15 cellular contexts compared by ENCODE assay signal in genomic region chr2:162688403-162688802, GRCh38.
DNase-seq lines count a peak whose midpoint lies in the region; ATAC-seq and TF ChIP-seq lines count a peak whose summit lies in the region.
"Had no signal": no experiment of that assay in that cellular context is flagged by ENCODE, and none has a peak within 500 bp of the region (broad histone marks: within the 10 kb centered on the region; RNA-seq: fewer than 3 reads in every experiment).

No MANE protein-coding gene starts in this region.

- H3K27me3 Mint-ChIP-seq in Calu3 (ENCODE audit: unreplicated experiment), result no peaks in the 10 kb centered on the region
- H3K27me3 Mint-ChIP-seq: B cell had no signal

- no peak for TF ChIP-seq CTCF in Calu3 (IDR thresholded peaks at IDR 0.05; ENCODE audit: unreplicated experiment)
- no peak for TF ChIP-seq CTCF in transverse colon (IDR thresholded peaks at IDR 0.05)
- no peak for TF ChIP-seq CTCF in vagina (IDR thresholded peaks at IDR 0.05)
- no peak for TF ChIP-seq CTCF in mammary epithelial cell (conservative IDR thresholded peaks at IDR 0.05 in 1 of 2, IDR thresholded peaks at IDR 0.05 in 1 of 2; ENCODE audit: extremely low read depth in 1 of 2, insufficient read depth in 1 of 2, low read depth in 1 of 2, low read length in 2 of 2)

- BruUV-seq in Calu3 (replicated peaks; lab: Mats Ljungman, UMichigan), result no TSS peak
- no TSS peak for BruUV-seq in mammary epithelial cell (replicated peaks; lab: Mats Ljungman, UMichigan)

- ATAC-seq in left lobe of liver, result peak; percentile 75
- ATAC-seq: CD8-positive, alpha-beta T cell had no signal

- H3K36me3 Mint-ChIP-seq in Calu3 (ENCODE audit: insufficient read depth, unreplicated experiment), result no peaks in the 10 kb centered on the region
- H3K36me3 Mint-ChIP-seq: CD8-positive, alpha-beta T cell had no signal

- no peak overlapping the region for H2AFZ ChIP-seq in mammary epithelial cell (ENCODE audit: low read depth, low read length)
- H2AFZ ChIP-seq: GM23248 had no signal

- H3K4me1 ChIP-seq in transverse colon (no peaks in the 10 kb centered on the region), vagina (no peaks in the 10 kb centered on the region), mammary epithelial cell (ENCODE audit: insufficient read depth, low read length) (no peaks in the 10 kb centered on the region)
- H3K4me1 ChIP-seq: BLaER1 treated with 17β-estradiol and CSF1 and Interleukin-3, amounts not matched to agents 10 nM and 100 nM; HAP-1 had no signal

- CTCF ChIA-PET in Calu3 (lab: Charles Lee) (no interaction called here), mammary epithelial cell (lab: Charles Lee; ENCODE audit: low non-redundant PET) (no interaction called here)

- no peak for TF ChIP-seq EP300 in transverse colon (IDR thresholded peaks at IDR 0.05; ENCODE audit: low read depth)

- H3K4me3 Mint-ChIP-seq in Calu3 (ENCODE audit: low read depth, unreplicated experiment), result peak overlapping the region; percentile 38
- H3K4me3 Mint-ChIP-seq: B cell; CD8-positive, alpha-beta T cell had no signal

- in situ Hi-C loops in transverse colon (cut with MboI; ENCODE audit: low pct_ligation_motif_present in 1 of 4, low pct_unique_long_range_greater_than_20kb in 1 of 4, low sequenced_read_pairs in 3 of 4) (no loop called here), mammary epithelial cell (cut with MboI; ENCODE audit: low sequenced_read_pairs in 2 of 2) (no loop called here)

- no peaks in the 10 kb centered on the region for H3K9me3 Mint-ChIP-seq in Calu3 (ENCODE audit: low read depth, unreplicated experiment)
- H3K9me3 Mint-ChIP-seq: CD8-positive, alpha-beta T cell had no signal

- intact Hi-C loops in Calu3 (cut with micrococcal nuclease; ENCODE audit: unreplicated experiment) (no loop called here), transverse colon (cut with DNase I; ENCODE audit: low total_unique reads) (no loop called here), vagina (cut with DNase I) (no loop called here), mammary epithelial cell (cut with micrococcal nuclease) (no loop called here)

- no peak overlapping the region for H3K27ac ChIP-seq in transverse colon
- H3K27ac ChIP-seq in vagina, result no peak overlapping the region
- no peak overlapping the region for H3K27ac ChIP-seq in mammary epithelial cell (ENCODE audit: insufficient read depth, low read depth, low read length)
- H3K27ac ChIP-seq: BLaER1 treated with 17β-estradiol and CSF1 and Interleukin-3, amounts not matched to agents 10 nM and 100 nM; GM23248; HL-60 had no signal

- WGBS in transverse colon (ENCODE audit: low coverage in 1 of 2), 2 donors, result 37 to 38% methylated on average over 3 of the region's 3 CpGs
- 52% methylated on average over 3 of the region's 3 CpGs for WGBS in mammary epithelial cell (ENCODE audit: low coverage, missing lambda C conversion rate)

- H3K4me1 Mint-ChIP-seq in Calu3 (ENCODE audit: low read depth, unreplicated experiment), result peaks cover 9% of the 10 kb centered on the region
- H3K4me1 Mint-ChIP-seq: B cell had no signal

- no peaks in the 10 kb centered on the region for H3K27me3 ChIP-seq in transverse colon
- H3K27me3 ChIP-seq in vagina, result no peaks in the 10 kb centered on the region
- no peaks in the 10 kb centered on the region for H3K27me3 ChIP-seq in mammary epithelial cell (ENCODE audit: insufficient read depth, low read length)
- H3K27me3 ChIP-seq: BLaER1 treated with 17β-estradiol and CSF1 and Interleukin-3, amounts not matched to agents 10 nM and 100 nM had no signal

- no peak for DNase-seq in Calu3
- DNase-seq in NCI-H146 treated with DMSO at 0.1 percent for 48 hours (lab: John Stamatoyannopoulos, UW; ENCODE audit: unreplicated experiment), result peak; percentile 11
- DNase-seq in astrocyte of the hippocampus (ENCODE audit: low read depth, low spot score), result peak; percentile 2
- no peak for DNase-seq in left lobe of liver (ENCODE audit: low spot score)
- DNase-seq in transverse colon, result no peak
- no peak for DNase-seq in vagina (ENCODE audit: extremely low spot score in 2 of 2)
- DNase-seq in activated CD4-positive, alpha-beta T cell treated with anti-CD3 and anti-CD28 coated beads for 1 hour, result no peak
- no peak for DNase-seq in mammary epithelial cell
- DNase-seq: CD8-positive, alpha-beta T cell; GM23248; IMR-90 had no signal

- H3K36me3 ChIP-seq in transverse colon (no peaks in the 10 kb centered on the region), vagina (no peaks in the 10 kb centered on the region), mammary epithelial cell (ENCODE audit: insufficient read depth, low read length) (no peaks in the 10 kb centered on the region)
- H3K36me3 ChIP-seq: BLaER1 treated with 17β-estradiol and CSF1 and Interleukin-3, amounts not matched to agents 10 nM and 100 nM; HAP-1 had no signal

- no peak overlapping the region for H3K9ac ChIP-seq in mammary epithelial cell (ENCODE audit: insufficient read depth, low read length)
- H3K9ac ChIP-seq: BLaER1 treated with 17β-estradiol and CSF1 and Interleukin-3, amounts not matched to agents 10 nM and 100 nM; GM23248 had no signal

- H3K4me3 ChIP-seq in transverse colon (no peak overlapping the region), vagina (no peak overlapping the region), mammary epithelial cell (replicated peaks in 1 of 3; ENCODE audit: insufficient read depth in 1 of 3, low read depth in 2 of 3, low read length in 3 of 3) (no peak overlapping the region)
- H3K4me3 ChIP-seq: BLaER1 treated with 17β-estradiol and CSF1 and Interleukin-3, amounts not matched to agents 10 nM and 100 nM; GM23248; HAP-1 had no signal

- no peak for TF ChIP-seq POLR2A in transverse colon (IDR thresholded peaks at IDR 0.05)
- no peak for TF ChIP-seq POLR2A in vagina (IDR thresholded peaks at IDR 0.05)

- H3K27ac Mint-ChIP-seq in Calu3 (ENCODE audit: unreplicated experiment), result peak overlapping the region; percentile 50
- H3K27ac Mint-ChIP-seq: B cell; CD8-positive, alpha-beta T cell had no signal

- H3K9me3 ChIP-seq in transverse colon (no peaks in the 10 kb centered on the region), vagina (no peaks in the 10 kb centered on the region), mammary epithelial cell (replicated peaks; ENCODE audit: insufficient read depth, low read length) (no peaks in the 10 kb centered on the region)
- H3K9me3 ChIP-seq: BLaER1 treated with 17β-estradiol and CSF1 and Interleukin-3, amounts not matched to agents 10 nM and 100 nM; HAP-1 had no signal

- no peak overlapping the region for H3K4me2 ChIP-seq in mammary epithelial cell (ENCODE audit: insufficient read depth, low read depth, low read length)
- H3K4me2 ChIP-seq: BLaER1 treated with 17β-estradiol and CSF1 and Interleukin-3, amounts not matched to agents 10 nM and 100 nM had no signal

- dilution Hi-C loops in mammary epithelial cell (cut with HindIII; ENCODE audit: low sequenced_read_pairs), result no loop called here

- no peaks in the 10 kb centered on the region for H3K79me2 ChIP-seq in mammary epithelial cell (ENCODE audit: insufficient read depth, low read length)

- no peaks in the 10 kb centered on the region for H4K20me1 ChIP-seq in mammary epithelial cell (ENCODE audit: insufficient read depth, low read length)
- H4K20me1 ChIP-seq: BLaER1 treated with 17β-estradiol and CSF1 and Interleukin-3, amounts not matched to agents 10 nM and 100 nM had no signal

Comparison
In these comparisons a context has a peak if more than half of its experiments do, and no peak if none do; other contexts are left out.
1. DNase-seq: peak in NCI-H146 treated with DMSO at 0.1 percent for 48 hours (single experiment) and astrocyte of the hippocampus (single experiment); none in Calu3 (single experiment), left lobe of liver (single experiment), transverse colon (single experiment), vagina (0 of 2), activated CD4-positive, alpha-beta T cell treated with anti-CD3 and anti-CD28 coated beads for 1 hour (single experiment) and mammary epithelial cell (single experiment).